ENCODE assay signal across 21 cellular contexts in the genomic region with DNA sequence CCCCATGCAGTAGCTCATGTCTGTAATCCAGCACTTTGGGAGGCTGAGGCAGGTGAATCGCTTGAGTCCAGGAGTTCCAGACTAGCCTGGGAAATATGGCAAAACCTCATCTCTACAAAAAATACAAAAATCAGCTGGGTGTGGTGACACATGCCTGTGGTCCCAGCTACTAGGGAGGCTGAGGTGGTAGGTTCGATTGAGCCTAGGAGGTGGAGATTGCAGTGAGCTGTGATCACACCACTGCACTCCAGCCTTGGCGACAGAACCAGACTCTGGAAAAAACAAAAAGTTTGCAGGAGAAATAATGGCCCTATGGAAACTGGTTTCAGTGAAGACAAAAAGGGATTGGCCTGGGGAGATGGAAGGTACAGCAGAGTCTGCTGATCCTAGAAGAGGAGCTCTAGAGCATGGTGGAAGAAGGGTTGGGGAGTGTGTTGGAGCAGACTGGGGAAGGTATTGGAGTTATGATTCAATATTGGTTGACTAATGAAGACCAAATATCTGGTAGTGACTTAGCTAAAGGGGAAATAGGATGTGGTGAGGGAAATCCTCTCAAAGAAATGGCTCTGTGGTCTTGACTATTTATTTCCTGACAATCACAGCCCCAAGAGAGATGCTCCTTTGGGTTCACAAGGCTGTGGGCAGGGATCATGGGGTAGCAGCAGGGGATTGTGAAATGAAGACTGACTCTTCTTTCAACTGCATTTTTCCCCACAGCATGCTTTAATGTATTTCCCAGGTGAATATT.
DNase-seq lines count a peak whose midpoint lies in the region; ATAC-seq and TF ChIP-seq lines count a peak whose summit lies in the region.
"Had no signal": no experiment of that assay in that cellular context is flagged by ENCODE, and none has a peak within 500 bp of the region (broad histone marks: within the 10 kb centered on the region; RNA-seq: fewer than 3 reads in every experiment).

No MANE protein-coding gene starts in this region.

- H3K36me3 ChIP-seq in CD4-positive, alpha-beta memory T cell (ENCODE audit: insufficient read depth, low read length) = no peaks in the 10 kb centered on the region
- H3K36me3 ChIP-seq: breast epithelium had no signal

- DNase-seq in CD4-positive, alpha-beta memory T cell = peak in 3 of 5 donors; percentile 10 to 34 (median 23)
- DNase-seq in RPMI7951 (ENCODE audit: low read depth) (peak; percentile 25), fibroblast of mammary gland (ENCODE audit: low read depth) (peak; percentile 59), HCEC 1CT (no peak), hippocampal formation (lab: John Stamatoyannopoulos, UW) (no peak), NCI-H1694 treated with DMSO at 0.1 percent for 48 hours (lab: John Stamatoyannopoulos, UW) (no peak)
- DNase-seq: activated CD4-positive, alpha-beta T cell treated with anti-CD3 and anti-CD28 coated beads for 4 hours; activated effector memory CD4-positive, alpha-beta T cell treated with anti-CD3 and anti-CD28 coated beads, Interleukin-2, amount 50 U/mL, for 16 hours; effector CD8-positive, alpha-beta T cell; NCI-H146; NCI-H510A; stimulated activated CD4-positive, alpha-beta T cell treated with anti-CD3 and anti-CD28 coated beads, Interleukin-2, amount 100 ng/mL, for 48 hours; upper lobe of left lung had no signal

- CTCF ChIA-PET in CD4-positive, alpha-beta memory T cell (lab: Charles Lee; ENCODE audit: partially characterized antibody) = interaction anchor here (0.9 to 3.6 kb wide), 4 partner anchors 12 to 27 kb away, joined by 3 to 15 read pairs (median 6); no protein-coding TSS in a partner anchor

- no peak for TF ChIP-seq CTCF in fibroblast of mammary gland (conservative IDR thresholded peaks at IDR 0.05; ENCODE audit: control insufficient read depth, insufficient read depth, low read depth, low read length)

- peaks cover 0 to 6% (median 0%) of the 10 kb centered on the region in 8 donors for H3K9me3 Mint-ChIP-seq in CD4-positive, alpha-beta memory T cell
- H3K9me3 Mint-ChIP-seq: GM23338, nephron had no signal

- H3K9me3 ChIP-seq in CD4-positive, alpha-beta memory T cell (ENCODE audit: control insufficient read depth in 1 of 2, low read length in 2 of 2) = no peaks in the 10 kb centered on the region
- H3K9me3 ChIP-seq: breast epithelium, right atrium auricular region, upper lobe of left lung had no signal

- H3K36me3 Mint-ChIP-seq in CD4-positive, alpha-beta memory T cell = peaks cover 27 to 28% of the 10 kb centered on the region in 2 donors

- H3K27me3 Mint-ChIP-seq in CD4-positive, alpha-beta memory T cell = no peaks in the 10 kb centered on the region

- no peaks in the 10 kb centered on the region for H3K27me3 ChIP-seq in CD4-positive, alpha-beta memory T cell (ENCODE audit: insufficient read depth, low read length)
- H3K27me3 ChIP-seq: breast epithelium, right atrium auricular region, upper lobe of left lung had no signal

- ATAC-seq in HG02981 (IDR thresholded peaks at IDR 0.05; ENCODE audit: unreplicated experiment) = peak; percentile 46
- no peak for ATAC-seq in GM21526 (IDR thresholded peaks at IDR 0.05; ENCODE audit: low FRiP score, unreplicated experiment)
- ATAC-seq: GM23338, Panc1 had no signal

- no peak overlapping the region for H3K27ac Mint-ChIP-seq in CD4-positive, alpha-beta memory T cell
- H3K27ac Mint-ChIP-seq: CD14-positive monocyte, GM23338, nephron had no signal

- peaks cover 27% of the 10 kb centered on the region for H3K4me1 ChIP-seq in CD4-positive, alpha-beta memory T cell (ENCODE audit: insufficient read depth, low read length)
- H3K4me1 ChIP-seq: breast epithelium, right atrium auricular region, upper lobe of left lung had no signal

- no peak overlapping the region for H3K4me3 ChIP-seq in CD4-positive, alpha-beta memory T cell (ENCODE audit: low read length in 2 of 2)
- H3K4me3 ChIP-seq in fibroblast of mammary gland (ENCODE audit: control insufficient read depth, low read depth, low read length) = no peak overlapping the region
- H3K4me3 ChIP-seq: breast epithelium, GM23338, right atrium auricular region, upper lobe of left lung had no signal

- H3K4me1 Mint-ChIP-seq in CD4-positive, alpha-beta memory T cell = peaks cover 0 to 16% (median 6%) of the 10 kb centered on the region in 4 donors
- H3K4me1 Mint-ChIP-seq: CD14-positive monocyte, GM23338, nephron had no signal

- H3K27ac ChIP-seq in CD4-positive, alpha-beta memory T cell (ENCODE audit: low read depth, low read length) = no peak overlapping the region
- H3K27ac ChIP-seq: breast epithelium, right atrium auricular region, upper lobe of left lung had no signal

- POLR2A ChIA-PET in CD4-positive, alpha-beta memory T cell (lab: Charles Lee; ENCODE audit: partially characterized antibody) = interaction anchor here (1.2 to 2.0 kb wide), 2 partner anchors 15 to 17 kb away, joined by 3 to 5 read pairs; no protein-coding TSS in a partner anchor

- intact Hi-C loops in CD4-positive, alpha-beta memory T cell (cut with micrococcal nuclease) = no loop called here

- no peak overlapping the region for H3K4me3 Mint-ChIP-seq in CD4-positive, alpha-beta memory T cell
- H3K4me3 Mint-ChIP-seq: CD14-positive monocyte, GM23338, nephron had no signal

Comparison
In these comparisons a context has a peak if more than half of its experiments do, and no peak if none do; other contexts are left out.
1. DNase-seq: peak in CD4-positive, alpha-beta memory T cell (3 of 5), RPMI7951 (single experiment) and fibroblast of mammary gland (single experiment); none in HCEC 1CT (single experiment), hippocampal formation (0 of 2) and NCI-H1694 treated with DMSO at 0.1 percent for 48 hours (single experiment).